13 cellular contexts compared by ENCODE assay signal in the genomic region with DNA sequence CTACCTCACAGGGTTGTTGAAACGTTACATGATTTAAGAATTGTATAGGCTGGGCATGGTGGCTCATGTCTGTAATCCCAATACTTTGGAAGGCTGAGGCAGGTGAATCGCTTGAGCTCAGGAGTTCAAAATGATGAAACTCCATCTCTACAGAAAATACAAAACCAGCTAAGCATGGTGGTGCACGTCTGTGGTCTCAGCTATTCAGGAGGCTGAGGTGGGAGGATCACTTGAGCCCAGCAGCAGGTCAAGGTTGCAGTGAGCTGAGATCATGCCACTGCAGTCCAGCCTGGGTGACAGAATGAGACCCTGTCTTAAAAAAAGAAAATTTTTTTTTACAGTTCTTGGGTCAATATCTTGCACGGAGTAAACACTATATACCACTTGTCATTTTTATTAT. TPM values are rescaled to one million over a fixed set of nuclear protein-coding genes. Genes with fewer than 3 reads are reported as not detected.
DNase-seq lines count a peak whose midpoint lies in the region; TF ChIP-seq lines count a peak whose summit lies in the region.
"Had no signal": no experiment of that assay in that cellular context is flagged by ENCODE, and none has a peak within 500 bp of the region (broad histone marks: within the 10 kb centered on the region; RNA-seq: fewer than 3 reads in every experiment).

No MANE protein-coding gene starts in this region.

- peaks cover 23% of the 10 kb centered on the region for H3K79me2 ChIP-seq in osteoblast (ENCODE audit: insufficient read depth, low read length)

- H3K4me1 Mint-ChIP-seq in type B pancreatic cell (ENCODE audit: unreplicated experiment) = peaks cover 34% of the 10 kb centered on the region
- H3K4me1 Mint-ChIP-seq: activated naive CD4-positive, alpha-beta T cell treated with anti-CD3 and anti-CD28 coated beads, Interleukin-2, amount 10 ng/mL, durations not matched to agents 7 days and 5 days had no signal

- H3K27ac ChIP-seq in RWPE1 (peak overlapping the region; percentile 100), coronary artery (peak overlapping the region; percentile 93 to 97), osteoblast (ENCODE audit: low read depth, low read length) (peak overlapping the region; percentile 98)

- CTCF ChIA-PET in RWPE1 (lab: Yijun Ruan, JAX) = interaction anchor here (1.5 to 4.0 kb wide), 4 partner anchors 13 to 52 kb away, joined by 5 to 26 read pairs (median 14); no protein-coding TSS in a partner anchor

- peak overlapping the region; percentile 97 for H3K27ac Mint-ChIP-seq in type B pancreatic cell
- H3K27ac Mint-ChIP-seq: activated naive CD4-positive, alpha-beta T cell treated with anti-CD3 and anti-CD28 coated beads, Interleukin-2, amount 10 ng/mL, durations not matched to agents 7 days and 5 days; stimulated activated naive CD8-positive, alpha-beta T cell treated with anti-CD3 and anti-CD28 coated beads, Interleukin-15, Interleukin-2, amounts not matched to agents 100 ng/mL and 50 ng/mL, for 24 hours had no signal

- H3K36me3 Mint-ChIP-seq in type B pancreatic cell = peaks cover 8% of the 10 kb centered on the region

- H3K4me1 ChIP-seq in osteoblast (ENCODE audit: insufficient read depth, low read length) = peaks cover 73% of the 10 kb centered on the region

- TF ChIP-seq CTCF in RWPE1 (conservative IDR thresholded peaks at IDR 0.05; ENCODE audit: low read depth) = no peak
- TF ChIP-seq CTCF in coronary artery (IDR thresholded peaks at IDR 0.05) = no peak
- TF ChIP-seq CTCF in osteoblast (IDR thresholded peaks at IDR 0.05; ENCODE audit: extremely low read depth, low read depth, low read length) = no peak
- no peak for TF ChIP-seq CTCF in type B pancreatic cell (conservative IDR thresholded peaks at IDR 0.05)

- DNase-seq in RWPE1 (ENCODE audit: low spot score) (no peak), coronary artery (ENCODE audit: low spot score) (peak; percentile 61), osteoblast (ENCODE audit: insufficient read length, low spot score, missing footprints) (no peak), type B pancreatic cell (ENCODE audit: extremely low spot score, unreplicated experiment) (no peak), NCI-H1694 treated with DMSO at 0.1 percent for 48 hours (lab: John Stamatoyannopoulos, UW) (no peak), A172 (ENCODE audit: low spot score) (no peak), NCI-H774 (lab: John Stamatoyannopoulos, UW) (no peak)
- DNase-seq: activated naive CD4-positive, alpha-beta T cell treated with anti-CD3 and anti-CD28 coated beads, Interleukin-2, amount 10 ng/mL, durations not matched to agents 7 days and 5 days; DMS 273 treated with DMSO at 0.1 percent for 48 hours; NCI-H446 had no signal

- H3K27me3 Mint-ChIP-seq in type B pancreatic cell = no peaks in the 10 kb centered on the region

- no peaks in the 10 kb centered on the region for H3K27me3 ChIP-seq in osteoblast (ENCODE audit: insufficient read depth, low read length)

- peaks cover 6% of the 10 kb centered on the region for H4K20me1 ChIP-seq in osteoblast (ENCODE audit: insufficient read depth, low read length)

- H3K9me3 ChIP-seq in osteoblast (ENCODE audit: low read depth, low read length) = no peaks in the 10 kb centered on the region

- no peaks in the 10 kb centered on the region for H3K9me3 Mint-ChIP-seq in type B pancreatic cell
- H3K9me3 Mint-ChIP-seq: activated naive CD4-positive, alpha-beta T cell treated with anti-CD3 and anti-CD28 coated beads, Interleukin-2, amount 10 ng/mL, durations not matched to agents 7 days and 5 days; stimulated activated naive CD8-positive, alpha-beta T cell treated with anti-CD3 and anti-CD28 coated beads, Interleukin-15, Interleukin-2, amounts not matched to agents 100 ng/mL and 50 ng/mL, for 24 hours had no signal

- POLR2A ChIA-PET in RWPE1 (lab: Yijun Ruan, JAX; ENCODE audit: low non-redundant PET) = interaction anchor here (1.2 to 1.5 kb wide), 3 partner anchors 13 to 35 kb away, joined by 3 to 6 read pairs (median 5); no protein-coding TSS in a partner anchor

- H2AFZ ChIP-seq in osteoblast (ENCODE audit: low read length) = no peak overlapping the region

- H3K4me2 ChIP-seq in osteoblast (ENCODE audit: insufficient read depth, low read length) = peak overlapping the region; percentile 1

- H3K36me3 ChIP-seq in osteoblast (ENCODE audit: insufficient read depth, low read length) = peaks cover 18% of the 10 kb centered on the region

- H3K4me3 ChIP-seq in coronary artery (no peak overlapping the region), osteoblast (ENCODE audit: insufficient read depth, low read length) (no peak overlapping the region)

- H3K4me3 Mint-ChIP-seq in type B pancreatic cell = peak overlapping the region; percentile 80
- H3K4me3 Mint-ChIP-seq: activated naive CD4-positive, alpha-beta T cell treated with anti-CD3 and anti-CD28 coated beads, Interleukin-2, amount 10 ng/mL, durations not matched to agents 7 days and 5 days; stimulated activated naive CD8-positive, alpha-beta T cell treated with anti-CD3 and anti-CD28 coated beads, Interleukin-15, Interleukin-2, amounts not matched to agents 100 ng/mL and 50 ng/mL, for 24 hours had no signal

RNA-seq across cellular contexts. Expression of a gene that starts 8.2 kb away (rescaled TPM):
- 116 and 134 TPM in 2 replicates for total RNA-seq in osteoblast
- 59.3 and 132 TPM in 2 replicates for total RNA-seq in type B pancreatic cell (ENCODE audit: low replicate concordance)
- total RNA-seq in A172 (2014; rRNA removed; shearing (Covaris generic)) = 96.2 and 133 TPM in 2 replicates

RNA-seq across cellular contexts. Expression of a gene that starts 39.3 kb away (rescaled TPM):
- total RNA-seq in osteoblast = not detected in 2 replicates
- 0.12 and 6.1 TPM in 2 replicates for total RNA-seq in type B pancreatic cell (ENCODE audit: low replicate concordance)
- total RNA-seq in A172 (2014; rRNA removed; shearing (Covaris generic)) = not detected in 2 replicates
- total RNA-seq: HT1080, lung microvascular endothelial cell had no signal

RNA-seq across cellular contexts. Expression of a gene that starts 46.1 kb away (rescaled TPM):
- 389 and 480 TPM in 2 replicates for total RNA-seq in osteoblast
- 7.3 and 139 TPM in 2 replicates for total RNA-seq in type B pancreatic cell (ENCODE audit: low replicate concordance)
- 573 and 611 TPM in 2 replicates for total RNA-seq in A172 (2014; rRNA removed; shearing (Covaris generic))
